1 cellular context compared by ENCODE assay signal in the genomic region with DNA sequence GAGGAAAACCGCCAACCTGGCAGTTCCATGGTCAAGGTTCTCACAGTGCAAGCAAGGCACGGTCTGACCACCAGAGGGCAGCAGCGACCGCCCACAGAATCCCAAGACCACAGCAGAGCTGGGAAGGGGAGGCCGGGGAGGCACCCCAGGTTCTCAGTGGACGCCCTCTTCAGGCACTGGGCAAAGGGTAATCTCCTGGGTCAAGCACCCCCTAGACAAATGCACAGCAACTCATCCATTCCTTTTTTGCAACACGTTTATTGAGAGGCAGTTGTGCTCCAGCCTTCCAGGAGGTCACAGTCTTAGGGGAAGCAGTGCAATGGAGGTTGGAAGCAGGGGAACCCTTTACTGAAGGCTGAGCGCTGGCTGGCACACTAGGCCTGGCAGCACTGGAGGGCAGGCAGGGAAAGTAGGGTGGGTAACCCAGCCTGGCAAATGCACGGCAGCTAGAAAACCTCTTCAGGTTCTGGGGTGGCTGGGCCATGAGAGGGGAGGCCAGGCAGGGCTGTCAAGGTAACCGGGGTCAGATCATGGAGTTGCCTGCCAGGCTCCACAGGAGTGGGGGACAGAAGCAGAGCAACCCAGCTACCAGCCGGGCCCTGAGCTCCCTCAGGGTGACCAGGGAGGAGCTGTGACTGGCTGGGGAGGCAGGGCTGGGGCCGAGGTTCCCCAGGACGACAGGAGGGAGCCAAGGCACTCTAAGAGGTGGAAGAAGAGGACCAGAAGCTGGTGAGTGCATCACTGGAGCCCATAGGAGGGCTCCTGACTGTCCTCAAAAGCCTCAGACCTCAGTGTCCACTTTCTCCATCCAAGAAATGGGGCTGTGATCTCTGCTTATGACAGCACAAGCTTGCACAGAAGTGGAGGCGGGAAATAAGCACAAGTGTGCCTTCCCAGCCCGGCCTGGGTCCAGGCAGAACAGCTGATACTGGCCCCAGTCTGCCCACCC.
TF ChIP-seq lines count a peak whose summit lies in the region.

No MANE protein-coding gene starts in this region.

TF ChIP-seq in K562, 482 proteins besides CTCF, POLR2A, EP300 and RAD21 (continued from another document and continues in another):
- TF ChIP-seq ZNF696 (CRISPR knock-in tag; conservative IDR thresholded peaks at IDR 0.05) (no peak), ZNF408 (CRISPR knock-in tag; IDR thresholded peaks at IDR 0.05; ENCODE audit: low read depth) (no peak), ZNF699 (CRISPR knock-in tag; IDR thresholded peaks at IDR 0.05; ENCODE audit: insufficient replicate concordance) (no peak), NFYB (IDR thresholded peaks at IDR 0.05; ENCODE audit: extremely low read depth, insufficient read length) (no peak), BCL6 (CRISPR knock-in tag; IDR thresholded peaks at IDR 0.05) (no peak), ZNF436 (CRISPR knock-in tag; IDR thresholded peaks at IDR 0.05) (no peak), CBX1 (IDR thresholded peaks at IDR 0.05; ENCODE audit: low read depth) (0 out of 2 replicates have a peak, but pooled peaks have one; percentile 29), MTA1 (IDR thresholded peaks at IDR 0.05; ENCODE audit: borderline replicate concordance) (no peak), ILF3 (IDR thresholded peaks at IDR 0.05; ENCODE audit: borderline replicate concordance) (no peak), KLF16 (IDR thresholded peaks at IDR 0.05) (peak; percentile 50; the same call in 1 of the 2 replicates), ZNF263 (CRISPR knock-in tag; IDR thresholded peaks at IDR 0.05; ENCODE audit: borderline replicate concordance) (peak; percentile 43), SMAD4 (CRISPR knock-in tag; conservative IDR thresholded peaks at IDR 0.05) (no peak), PHTF2 (CRISPR knock-in tag; IDR thresholded peaks at IDR 0.05) (no peak), ZNF354B (CRISPR knock-in tag; IDR thresholded peaks at IDR 0.05) (no peak), SREBF1 (IDR thresholded peaks at IDR 0.05; ENCODE audit: borderline replicate concordance, low read depth, low read length) (no peak), NCOA1 (IDR thresholded peaks at IDR 0.05; ENCODE audit: low read depth) (no peak), ZBTB17 (CRISPR knock-in tag; IDR thresholded peaks at IDR 0.05) (no peak), MAFF (IDR thresholded peaks at IDR 0.05; ENCODE audit: low read length) (peak; percentile 31), TEAD4 (IDR thresholded peaks at IDR 0.05; ENCODE audit: low read length) (peak; percentile 33; the same call in 1 of the 2 replicates), TEAD4 (CRISPR knock-in tag; IDR thresholded peaks at IDR 0.05; ENCODE audit: borderline replicate concordance) (no peak), ZNF431 (CRISPR knock-in tag; IDR thresholded peaks at IDR 0.05) (no peak), U2AF1 (optimal IDR thresholded peaks at IDR 0.05; ENCODE audit: low read depth, low read length) (no peak), SMC3 (conservative IDR thresholded peaks at IDR 0.05; ENCODE audit: insufficient read depth, low read depth, low read length) (peak; percentile 96), SRF (CRISPR knock-in tag; IDR thresholded peaks at IDR 0.05) (0 out of 4 replicates have a peak, but pooled peaks of 1 of the 2 experiments have one; percentile 42), ZNF316 (IDR thresholded peaks at IDR 0.05) (peak; percentile 74), HNRNPUL1 (IDR thresholded peaks at IDR 0.05; ENCODE audit: low read length) (no peak), KDM4B (IDR thresholded peaks at IDR 0.05; ENCODE audit: borderline replicate concordance in 2 of 2, low read depth in 1 of 2) (0 out of 4 replicates have a peak, but pooled peaks of 1 of the 2 experiments have one; percentile 61), PTTG1 (tag; IDR thresholded peaks at IDR 0.05; ENCODE audit: low read depth) (no peak), RBM17 (IDR thresholded peaks at IDR 0.05; ENCODE audit: borderline replicate concordance, low read depth, low read length) (no peak), SREBF2 (CRISPR knock-in tag; IDR thresholded peaks at IDR 0.05) (no peak), SAFB (IDR thresholded peaks at IDR 0.05; ENCODE audit: borderline replicate concordance, low read depth, low read length) (no peak), ZNF146 (CRISPR knock-in tag; IDR thresholded peaks at IDR 0.05; ENCODE audit: unreplicated experiment) (no peak), CREM (IDR thresholded peaks at IDR 0.05; ENCODE audit: low read depth) (peak; percentile 46), POLR2B (IDR thresholded peaks at IDR 0.05; ENCODE audit: low read depth, partially characterized antibody) (no peak), TEAD1 (CRISPR knock-in tag; IDR thresholded peaks at IDR 0.05) (no peak)
- TF ChIP-seq, protein P1, sequence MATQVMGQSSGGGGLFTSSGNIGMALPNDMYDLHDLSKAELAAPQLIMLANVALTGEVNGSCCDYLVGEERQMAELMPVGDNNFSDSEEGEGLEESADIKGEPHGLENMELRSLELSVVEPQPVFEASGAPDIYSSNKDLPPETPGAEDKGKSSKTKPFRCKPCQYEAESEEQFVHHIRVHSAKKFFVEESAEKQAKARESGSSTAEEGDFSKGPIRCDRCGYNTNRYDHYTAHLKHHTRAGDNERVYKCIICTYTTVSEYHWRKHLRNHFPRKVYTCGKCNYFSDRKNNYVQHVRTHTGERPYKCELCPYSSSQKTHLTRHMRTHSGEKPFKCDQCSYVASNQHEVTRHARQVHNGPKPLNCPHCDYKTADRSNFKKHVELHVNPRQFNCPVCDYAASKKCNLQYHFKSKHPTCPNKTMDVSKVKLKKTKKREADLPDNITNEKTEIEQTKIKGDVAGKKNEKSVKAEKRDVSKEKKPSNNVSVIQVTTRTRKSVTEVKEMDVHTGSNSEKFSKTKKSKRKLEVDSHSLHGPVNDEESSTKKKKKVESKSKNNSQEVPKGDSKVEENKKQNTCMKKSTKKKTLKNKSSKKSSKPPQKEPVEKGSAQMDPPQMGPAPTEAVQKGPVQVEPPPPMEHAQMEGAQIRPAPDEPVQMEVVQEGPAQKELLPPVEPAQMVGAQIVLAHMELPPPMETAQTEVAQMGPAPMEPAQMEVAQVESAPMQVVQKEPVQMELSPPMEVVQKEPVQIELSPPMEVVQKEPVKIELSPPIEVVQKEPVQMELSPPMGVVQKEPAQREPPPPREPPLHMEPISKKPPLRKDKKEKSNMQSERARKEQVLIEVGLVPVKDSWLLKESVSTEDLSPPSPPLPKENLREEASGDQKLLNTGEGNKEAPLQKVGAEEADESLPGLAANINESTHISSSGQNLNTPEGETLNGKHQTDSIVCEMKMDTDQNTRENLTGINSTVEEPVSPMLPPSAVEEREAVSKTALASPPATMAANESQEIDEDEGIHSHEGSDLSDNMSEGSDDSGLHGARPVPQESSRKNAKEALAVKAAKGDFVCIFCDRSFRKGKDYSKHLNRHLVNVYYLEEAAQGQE (CRISPR knock-in tag; IDR thresholded peaks at IDR 0.05; ENCODE audit: low read depth) = no peak
- TF ChIP-seq, protein P2, sequence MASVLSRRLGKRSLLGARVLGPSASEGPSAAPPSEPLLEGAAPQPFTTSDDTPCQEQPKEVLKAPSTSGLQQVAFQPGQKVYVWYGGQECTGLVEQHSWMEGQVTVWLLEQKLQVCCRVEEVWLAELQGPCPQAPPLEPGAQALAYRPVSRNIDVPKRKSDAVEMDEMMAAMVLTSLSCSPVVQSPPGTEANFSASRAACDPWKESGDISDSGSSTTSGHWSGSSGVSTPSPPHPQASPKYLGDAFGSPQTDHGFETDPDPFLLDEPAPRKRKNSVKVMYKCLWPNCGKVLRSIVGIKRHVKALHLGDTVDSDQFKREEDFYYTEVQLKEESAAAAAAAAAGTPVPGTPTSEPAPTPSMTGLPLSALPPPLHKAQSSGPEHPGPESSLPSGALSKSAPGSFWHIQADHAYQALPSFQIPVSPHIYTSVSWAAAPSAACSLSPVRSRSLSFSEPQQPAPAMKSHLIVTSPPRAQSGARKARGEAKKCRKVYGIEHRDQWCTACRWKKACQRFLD (CRISPR knock-in tag; IDR thresholded peaks at IDR 0.05) = no peak
- TF ChIP-seq, protein P3, sequence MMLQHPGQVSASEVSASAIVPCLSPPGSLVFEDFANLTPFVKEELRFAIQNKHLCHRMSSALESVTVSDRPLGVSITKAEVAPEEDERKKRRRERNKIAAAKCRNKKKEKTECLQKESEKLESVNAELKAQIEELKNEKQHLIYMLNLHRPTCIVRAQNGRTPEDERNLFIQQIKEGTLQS (IDR thresholded peaks at IDR 0.05) = no peak
- TF ChIP-seq, protein P3 (CRISPR knock-in tag; conservative IDR thresholded peaks at IDR 0.05) = 0 out of 2 replicates have a peak, but pooled peaks have one; percentile 2
- TF ChIP-seq, protein P4, sequence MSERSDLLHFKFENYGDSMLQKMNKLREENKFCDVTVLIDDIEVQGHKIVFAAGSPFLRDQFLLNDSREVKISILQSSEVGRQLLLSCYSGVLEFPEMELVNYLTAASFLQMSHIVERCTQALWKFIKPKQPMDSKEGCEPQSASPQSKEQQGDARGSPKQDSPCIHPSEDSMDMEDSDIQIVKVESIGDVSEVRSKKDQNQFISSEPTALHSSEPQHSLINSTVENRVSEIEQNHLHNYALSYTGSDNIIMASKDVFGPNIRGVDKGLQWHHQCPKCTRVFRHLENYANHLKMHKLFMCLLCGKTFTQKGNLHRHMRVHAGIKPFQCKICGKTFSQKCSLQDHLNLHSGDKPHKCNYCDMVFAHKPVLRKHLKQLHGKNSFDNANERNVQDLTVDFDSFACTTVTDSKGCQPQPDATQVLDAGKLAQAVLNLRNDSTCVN (CRISPR knock-in tag; IDR thresholded peaks at IDR 0.05) = no peak
- TF ChIP-seq, protein P5, sequence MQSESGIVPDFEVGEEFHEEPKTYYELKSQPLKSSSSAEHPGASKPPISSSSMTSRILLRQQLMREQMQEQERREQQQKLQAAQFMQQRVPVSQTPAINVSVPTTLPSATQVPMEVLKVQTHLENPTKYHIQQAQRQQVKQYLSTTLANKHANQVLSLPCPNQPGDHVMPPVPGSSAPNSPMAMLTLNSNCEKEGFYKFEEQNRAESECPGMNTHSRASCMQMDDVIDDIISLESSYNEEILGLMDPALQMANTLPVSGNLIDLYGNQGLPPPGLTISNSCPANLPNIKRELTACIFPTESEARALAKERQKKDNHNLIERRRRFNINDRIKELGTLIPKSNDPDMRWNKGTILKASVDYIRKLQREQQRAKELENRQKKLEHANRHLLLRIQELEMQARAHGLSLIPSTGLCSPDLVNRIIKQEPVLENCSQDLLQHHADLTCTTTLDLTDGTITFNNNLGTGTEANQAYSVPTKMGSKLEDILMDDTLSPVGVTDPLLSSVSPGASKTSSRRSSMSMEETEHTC (IDR thresholded peaks at IDR 0.05) = no peak
- TF ChIP-seq, protein P6, sequence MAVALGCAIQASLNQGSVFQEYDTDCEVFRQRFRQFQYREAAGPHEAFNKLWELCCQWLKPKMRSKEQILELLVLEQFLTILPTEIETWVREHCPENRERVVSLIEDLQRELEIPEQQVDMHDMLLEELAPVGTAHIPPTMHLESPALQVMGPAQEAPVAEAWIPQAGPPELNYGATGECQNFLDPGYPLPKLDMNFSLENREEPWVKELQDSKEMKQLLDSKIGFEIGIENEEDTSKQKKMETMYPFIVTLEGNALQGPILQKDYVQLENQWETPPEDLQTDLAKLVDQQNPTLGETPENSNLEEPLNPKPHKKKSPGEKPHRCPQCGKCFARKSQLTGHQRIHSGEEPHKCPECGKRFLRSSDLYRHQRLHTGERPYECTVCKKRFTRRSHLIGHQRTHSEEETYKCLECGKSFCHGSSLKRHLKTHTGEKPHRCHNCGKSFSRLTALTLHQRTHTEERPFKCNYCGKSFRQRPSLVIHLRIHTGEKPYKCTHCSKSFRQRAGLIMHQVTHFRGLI (CRISPR knock-in tag; IDR thresholded peaks at IDR 0.05) = no peak
- TF ChIP-seq, protein P7, sequence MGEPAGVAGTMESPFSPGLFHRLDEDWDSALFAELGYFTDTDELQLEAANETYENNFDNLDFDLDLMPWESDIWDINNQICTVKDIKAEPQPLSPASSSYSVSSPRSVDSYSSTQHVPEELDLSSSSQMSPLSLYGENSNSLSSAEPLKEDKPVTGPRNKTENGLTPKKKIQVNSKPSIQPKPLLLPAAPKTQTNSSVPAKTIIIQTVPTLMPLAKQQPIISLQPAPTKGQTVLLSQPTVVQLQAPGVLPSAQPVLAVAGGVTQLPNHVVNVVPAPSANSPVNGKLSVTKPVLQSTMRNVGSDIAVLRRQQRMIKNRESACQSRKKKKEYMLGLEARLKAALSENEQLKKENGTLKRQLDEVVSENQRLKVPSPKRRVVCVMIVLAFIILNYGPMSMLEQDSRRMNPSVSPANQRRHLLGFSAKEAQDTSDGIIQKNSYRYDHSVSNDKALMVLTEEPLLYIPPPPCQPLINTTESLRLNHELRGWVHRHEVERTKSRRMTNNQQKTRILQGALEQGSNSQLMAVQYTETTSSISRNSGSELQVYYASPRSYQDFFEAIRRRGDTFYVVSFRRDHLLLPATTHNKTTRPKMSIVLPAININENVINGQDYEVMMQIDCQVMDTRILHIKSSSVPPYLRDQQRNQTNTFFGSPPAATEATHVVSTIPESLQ (CRISPR knock-in tag; IDR thresholded peaks at IDR 0.05) = no peak
- TF ChIP-seq, protein P8, sequence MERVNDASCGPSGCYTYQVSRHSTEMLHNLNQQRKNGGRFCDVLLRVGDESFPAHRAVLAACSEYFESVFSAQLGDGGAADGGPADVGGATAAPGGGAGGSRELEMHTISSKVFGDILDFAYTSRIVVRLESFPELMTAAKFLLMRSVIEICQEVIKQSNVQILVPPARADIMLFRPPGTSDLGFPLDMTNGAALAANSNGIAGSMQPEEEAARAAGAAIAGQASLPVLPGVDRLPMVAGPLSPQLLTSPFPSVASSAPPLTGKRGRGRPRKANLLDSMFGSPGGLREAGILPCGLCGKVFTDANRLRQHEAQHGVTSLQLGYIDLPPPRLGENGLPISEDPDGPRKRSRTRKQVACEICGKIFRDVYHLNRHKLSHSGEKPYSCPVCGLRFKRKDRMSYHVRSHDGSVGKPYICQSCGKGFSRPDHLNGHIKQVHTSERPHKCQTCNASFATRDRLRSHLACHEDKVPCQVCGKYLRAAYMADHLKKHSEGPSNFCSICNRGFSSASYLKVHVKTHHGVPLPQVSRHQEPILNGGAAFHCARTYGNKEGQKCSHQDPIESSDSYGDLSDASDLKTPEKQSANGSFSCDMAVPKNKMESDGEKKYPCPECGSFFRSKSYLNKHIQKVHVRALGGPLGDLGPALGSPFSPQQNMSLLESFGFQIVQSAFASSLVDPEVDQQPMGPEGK (CRISPR knock-in tag; IDR thresholded peaks at IDR 0.05; ENCODE audit: borderline replicate concordance) = no peak
- TF ChIP-seq, protein P9, sequence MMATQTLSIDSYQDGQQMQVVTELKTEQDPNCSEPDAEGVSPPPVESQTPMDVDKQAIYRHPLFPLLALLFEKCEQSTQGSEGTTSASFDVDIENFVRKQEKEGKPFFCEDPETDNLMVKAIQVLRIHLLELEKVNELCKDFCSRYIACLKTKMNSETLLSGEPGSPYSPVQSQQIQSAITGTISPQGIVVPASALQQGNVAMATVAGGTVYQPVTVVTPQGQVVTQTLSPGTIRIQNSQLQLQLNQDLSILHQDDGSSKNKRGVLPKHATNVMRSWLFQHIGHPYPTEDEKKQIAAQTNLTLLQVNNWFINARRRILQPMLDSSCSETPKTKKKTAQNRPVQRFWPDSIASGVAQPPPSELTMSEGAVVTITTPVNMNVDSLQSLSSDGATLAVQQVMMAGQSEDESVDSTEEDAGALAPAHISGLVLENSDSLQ (IDR thresholded peaks at IDR 0.05) = no peak
